Comparison of ENCODE assay signal across 1 cellular context in the genomic region with DNA sequence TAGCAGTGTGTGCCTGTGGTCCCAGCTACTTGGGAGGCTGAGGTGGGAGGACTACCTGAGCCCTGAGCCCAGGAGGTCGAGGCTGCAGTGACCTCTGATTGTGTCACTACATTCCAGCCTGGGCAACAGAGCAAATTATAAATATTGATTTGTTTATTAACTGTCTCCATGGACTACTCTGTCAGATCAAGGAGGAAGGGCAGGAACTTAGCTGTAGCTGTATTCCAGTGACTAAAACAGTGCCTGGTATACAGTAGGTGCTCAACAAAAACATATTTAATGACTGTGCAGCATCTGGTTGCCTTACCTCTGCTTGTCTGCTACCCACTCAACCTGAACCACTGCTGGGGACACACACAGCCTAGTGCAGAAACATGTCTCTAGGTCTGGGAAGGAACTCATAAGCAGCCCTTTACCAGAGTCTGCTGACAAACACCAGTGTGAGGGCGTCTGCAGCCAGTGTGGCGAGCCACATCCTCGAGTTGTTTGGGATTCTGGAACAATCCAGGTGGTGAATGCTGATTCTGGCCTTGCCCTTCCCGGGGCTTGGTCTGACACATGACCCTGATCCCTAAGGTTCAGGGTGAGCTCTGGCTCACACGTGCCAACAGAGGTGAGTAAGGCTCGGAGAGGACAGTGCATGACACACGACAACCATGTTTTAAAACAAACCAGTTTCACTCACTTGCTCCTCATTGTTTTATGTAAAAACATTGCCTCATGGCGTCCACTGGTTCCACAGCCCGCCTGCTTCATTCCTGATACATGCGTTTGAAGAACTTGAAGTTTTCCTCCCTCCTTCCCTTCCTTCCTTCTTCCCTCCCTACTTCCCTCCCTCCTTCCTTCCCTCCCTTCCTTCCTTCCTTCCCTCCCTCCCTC.
TF ChIP-seq lines count a peak whose summit lies in the region.

No MANE protein-coding gene starts in this region.

TF ChIP-seq in HepG2, 621 proteins besides CTCF, POLR2A, EP300 and RAD21 (continued from another document):
- TF ChIP-seq ZNF446 (CRISPR knock-in tag; IDR thresholded peaks at IDR 0.05) (no peak), ZNF333 (CRISPR knock-in tag; IDR thresholded peaks at IDR 0.05; ENCODE audit: borderline replicate concordance) (no peak), PHF8 (CRISPR knock-in tag; IDR thresholded peaks at IDR 0.05) (no peak; the same call in 1 of the 2 replicates), ATAD3A (CRISPR knock-in tag; IDR thresholded peaks at IDR 0.05) (no peak), ZNF776 (CRISPR knock-in tag; IDR thresholded peaks at IDR 0.05) (no peak), BRCA1 (CRISPR knock-in tag; IDR thresholded peaks at IDR 0.05) (no peak), ZNF224 (CRISPR knock-in tag; IDR thresholded peaks at IDR 0.05) (no peak), ERF (CRISPR knock-in tag; IDR thresholded peaks at IDR 0.05) (0 out of 2 replicates have a peak, but pooled peaks have one; percentile 49), NPAS2 (CRISPR knock-in tag; IDR thresholded peaks at IDR 0.05; ENCODE audit: borderline replicate concordance) (no peak), SAFB2 (CRISPR knock-in tag; IDR thresholded peaks at IDR 0.05; ENCODE audit: borderline replicate concordance, low read depth) (no peak), HNF4A (CRISPR knock-in tag; IDR thresholded peaks at IDR 0.05) (peak; percentile 81), ZNF33A (CRISPR knock-in tag; IDR thresholded peaks at IDR 0.05; ENCODE audit: borderline replicate concordance) (no peak), SMC3 (IDR thresholded peaks at IDR 0.05; ENCODE audit: low read length) (no peak; the same call in 1 of the 2 replicates), ATF7-NPFF (CRISPR knock-in tag; IDR thresholded peaks at IDR 0.05; ENCODE audit: low read depth) (no peak; the same call in 1 of the 2 replicates), ZNF543 (CRISPR knock-in tag; IDR thresholded peaks at IDR 0.05) (peak; percentile 68; the same call in 1 of the 2 replicates), NFATC3 (CRISPR knock-in tag; IDR thresholded peaks at IDR 0.05) (no peak), FOXC1 (CRISPR knock-in tag; IDR thresholded peaks at IDR 0.05; ENCODE audit: borderline replicate concordance) (peak; percentile 80), ZNF766 (CRISPR knock-in tag; IDR thresholded peaks at IDR 0.05; ENCODE audit: borderline replicate concordance) (peak; percentile 74; the same call in 1 of the 2 replicates), MXI1 (IDR thresholded peaks at IDR 0.05; ENCODE audit: borderline replicate concordance, low read depth, low read length) (peak; percentile 13; the same call in 1 of the 3 replicates), ELF4 (CRISPR knock-in tag; IDR thresholded peaks at IDR 0.05; ENCODE audit: borderline replicate concordance) (no peak), TOE1 (CRISPR knock-in tag; IDR thresholded peaks at IDR 0.05) (0 out of 2 replicates have a peak, but pooled peaks have one; percentile 15), SIN3A (IDR thresholded peaks at IDR 0.05; ENCODE audit: borderline replicate concordance, low read depth, low read length) (no peak), RFXAP (CRISPR knock-in tag; IDR thresholded peaks at IDR 0.05; ENCODE audit: borderline replicate concordance) (peak; percentile 58; the same call in 1 of the 2 replicates), ZNF331 (CRISPR knock-in tag; IDR thresholded peaks at IDR 0.05) (peak; percentile 35), ZSCAN25 (CRISPR knock-in tag; IDR thresholded peaks at IDR 0.05) (peak; percentile 82), NR3C1 (CRISPR knock-in tag; IDR thresholded peaks at IDR 0.05) (no peak)
- TF ChIP-seq, protein P1, sequence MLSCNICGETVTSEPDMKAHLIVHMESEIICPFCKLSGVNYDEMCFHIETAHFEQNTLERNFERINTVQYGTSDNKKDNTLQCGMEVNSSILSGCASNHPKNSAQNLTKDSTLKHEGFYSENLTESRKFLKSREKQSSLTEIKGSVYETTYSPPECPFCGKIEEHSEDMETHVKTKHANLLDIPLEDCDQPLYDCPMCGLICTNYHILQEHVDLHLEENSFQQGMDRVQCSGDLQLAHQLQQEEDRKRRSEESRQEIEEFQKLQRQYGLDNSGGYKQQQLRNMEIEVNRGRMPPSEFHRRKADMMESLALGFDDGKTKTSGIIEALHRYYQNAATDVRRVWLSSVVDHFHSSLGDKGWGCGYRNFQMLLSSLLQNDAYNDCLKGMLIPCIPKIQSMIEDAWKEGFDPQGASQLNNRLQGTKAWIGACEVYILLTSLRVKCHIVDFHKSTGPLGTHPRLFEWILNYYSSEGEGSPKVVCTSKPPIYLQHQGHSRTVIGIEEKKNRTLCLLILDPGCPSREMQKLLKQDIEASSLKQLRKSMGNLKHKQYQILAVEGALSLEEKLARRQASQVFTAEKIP (CRISPR knock-in tag; IDR thresholded peaks at IDR 0.05; ENCODE audit: borderline replicate concordance): no peak
- TF ChIP-seq, protein P2, sequence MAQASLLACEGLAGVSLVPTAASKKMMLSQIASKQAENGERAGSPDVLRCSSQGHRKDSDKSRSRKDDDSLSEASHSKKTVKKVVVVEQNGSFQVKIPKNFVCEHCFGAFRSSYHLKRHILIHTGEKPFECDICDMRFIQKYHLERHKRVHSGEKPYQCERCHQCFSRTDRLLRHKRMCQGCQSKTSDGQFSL (CRISPR knock-in tag; IDR thresholded peaks at IDR 0.05): no peak
- TF ChIP-seq, protein P3, sequence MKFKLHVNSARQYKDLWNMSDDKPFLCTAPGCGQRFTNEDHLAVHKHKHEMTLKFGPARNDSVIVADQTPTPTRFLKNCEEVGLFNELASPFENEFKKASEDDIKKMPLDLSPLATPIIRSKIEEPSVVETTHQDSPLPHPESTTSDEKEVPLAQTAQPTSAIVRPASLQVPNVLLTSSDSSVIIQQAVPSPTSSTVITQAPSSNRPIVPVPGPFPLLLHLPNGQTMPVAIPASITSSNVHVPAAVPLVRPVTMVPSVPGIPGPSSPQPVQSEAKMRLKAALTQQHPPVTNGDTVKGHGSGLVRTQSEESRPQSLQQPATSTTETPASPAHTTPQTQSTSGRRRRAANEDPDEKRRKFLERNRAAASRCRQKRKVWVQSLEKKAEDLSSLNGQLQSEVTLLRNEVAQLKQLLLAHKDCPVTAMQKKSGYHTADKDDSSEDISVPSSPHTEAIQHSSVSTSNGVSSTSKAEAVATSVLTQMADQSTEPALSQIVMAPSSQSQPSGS (CRISPR knock-in tag; IDR thresholded peaks at IDR 0.05): peak; percentile 42; the same call in 1 of the 2 replicates
- TF ChIP-seq, protein P4, sequence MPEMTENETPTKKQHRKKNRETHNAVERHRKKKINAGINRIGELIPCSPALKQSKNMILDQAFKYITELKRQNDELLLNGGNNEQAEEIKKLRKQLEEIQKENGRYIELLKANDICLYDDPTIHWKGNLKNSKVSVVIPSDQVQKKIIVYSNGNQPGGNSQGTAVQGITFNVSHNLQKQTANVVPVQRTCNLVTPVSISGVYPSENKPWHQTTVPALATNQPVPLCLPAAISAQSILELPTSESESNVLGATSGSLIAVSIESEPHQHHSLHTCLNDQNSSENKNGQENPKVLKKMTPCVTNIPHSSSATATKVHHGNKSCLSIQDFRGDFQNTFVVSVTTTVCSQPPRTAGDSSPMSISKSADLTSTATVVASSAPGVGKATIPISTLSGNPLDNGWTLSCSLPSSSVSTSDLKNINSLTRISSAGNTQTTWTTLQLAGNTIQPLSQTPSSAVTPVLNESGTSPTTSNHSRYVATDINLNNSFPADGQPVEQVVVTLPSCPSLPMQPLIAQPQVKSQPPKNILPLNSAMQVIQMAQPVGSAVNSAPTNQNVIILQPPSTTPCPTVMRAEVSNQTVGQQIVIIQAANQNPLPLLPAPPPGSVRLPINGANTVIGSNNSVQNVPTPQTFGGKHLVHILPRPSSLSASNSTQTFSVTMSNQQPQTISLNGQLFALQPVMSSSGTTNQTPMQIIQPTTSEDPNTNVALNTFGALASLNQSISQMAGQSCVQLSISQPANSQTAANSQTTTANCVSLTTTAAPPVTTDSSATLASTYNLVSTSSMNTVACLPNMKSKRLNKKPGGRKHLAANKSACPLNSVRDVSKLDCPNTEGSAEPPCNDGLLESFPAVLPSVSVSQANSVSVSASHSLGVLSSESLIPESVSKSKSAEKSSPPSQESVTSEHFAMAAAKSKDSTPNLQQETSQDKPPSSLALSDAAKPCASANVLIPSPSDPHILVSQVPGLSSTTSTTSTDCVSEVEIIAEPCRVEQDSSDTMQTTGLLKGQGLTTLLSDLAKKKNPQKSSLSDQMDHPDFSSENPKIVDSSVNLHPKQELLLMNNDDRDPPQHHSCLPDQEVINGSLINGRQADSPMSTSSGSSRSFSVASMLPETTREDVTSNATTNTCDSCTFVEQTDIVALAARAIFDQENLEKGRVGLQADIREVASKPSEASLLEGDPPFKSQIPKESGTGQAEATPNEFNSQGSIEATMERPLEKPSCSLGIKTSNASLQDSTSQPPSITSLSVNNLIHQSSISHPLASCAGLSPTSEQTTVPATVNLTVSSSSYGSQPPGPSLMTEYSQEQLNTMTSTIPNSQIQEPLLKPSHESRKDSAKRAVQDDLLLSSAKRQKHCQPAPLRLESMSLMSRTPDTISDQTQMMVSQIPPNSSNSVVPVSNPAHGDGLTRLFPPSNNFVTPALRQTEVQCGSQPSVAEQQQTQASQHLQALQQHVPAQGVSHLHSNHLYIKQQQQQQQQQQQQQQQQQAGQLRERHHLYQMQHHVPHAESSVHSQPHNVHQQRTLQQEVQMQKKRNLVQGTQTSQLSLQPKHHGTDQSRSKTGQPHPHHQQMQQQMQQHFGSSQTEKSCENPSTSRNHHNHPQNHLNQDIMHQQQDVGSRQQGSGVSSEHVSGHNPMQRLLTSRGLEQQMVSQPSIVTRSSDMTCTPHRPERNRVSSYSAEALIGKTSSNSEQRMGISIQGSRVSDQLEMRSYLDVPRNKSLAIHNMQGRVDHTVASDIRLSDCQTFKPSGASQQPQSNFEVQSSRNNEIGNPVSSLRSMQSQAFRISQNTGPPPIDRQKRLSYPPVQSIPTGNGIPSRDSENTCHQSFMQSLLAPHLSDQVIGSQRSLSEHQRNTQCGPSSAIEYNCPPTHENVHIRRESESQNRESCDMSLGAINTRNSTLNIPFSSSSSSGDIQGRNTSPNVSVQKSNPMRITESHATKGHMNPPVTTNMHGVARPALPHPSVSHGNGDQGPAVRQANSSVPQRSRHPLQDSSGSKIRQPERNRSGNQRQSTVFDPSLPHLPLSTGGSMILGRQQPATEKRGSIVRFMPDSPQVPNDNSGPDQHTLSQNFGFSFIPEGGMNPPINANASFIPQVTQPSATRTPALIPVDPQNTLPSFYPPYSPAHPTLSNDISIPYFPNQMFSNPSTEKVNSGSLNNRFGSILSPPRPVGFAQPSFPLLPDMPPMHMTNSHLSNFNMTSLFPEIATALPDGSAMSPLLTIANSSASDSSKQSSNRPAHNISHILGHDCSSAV (CRISPR knock-in tag; IDR thresholded peaks at IDR 0.05; ENCODE audit: borderline replicate concordance): 0 out of 2 replicates have a peak, but pooled peaks have one; percentile 34
- TF ChIP-seq, protein P5, sequence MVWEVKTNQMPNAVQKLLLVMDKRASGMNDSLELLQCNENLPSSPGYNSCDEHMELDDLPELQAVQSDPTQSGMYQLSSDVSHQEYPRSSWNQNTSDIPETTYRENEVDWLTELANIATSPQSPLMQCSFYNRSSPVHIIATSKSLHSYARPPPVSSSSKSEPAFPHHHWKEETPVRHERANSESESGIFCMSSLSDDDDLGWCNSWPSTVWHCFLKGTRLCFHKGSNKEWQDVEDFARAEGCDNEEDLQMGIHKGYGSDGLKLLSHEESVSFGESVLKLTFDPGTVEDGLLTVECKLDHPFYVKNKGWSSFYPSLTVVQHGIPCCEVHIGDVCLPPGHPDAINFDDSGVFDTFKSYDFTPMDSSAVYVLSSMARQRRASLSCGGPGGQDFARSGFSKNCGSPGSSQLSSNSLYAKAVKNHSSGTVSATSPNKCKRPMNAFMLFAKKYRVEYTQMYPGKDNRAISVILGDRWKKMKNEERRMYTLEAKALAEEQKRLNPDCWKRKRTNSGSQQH (CRISPR knock-in tag; IDR thresholded peaks at IDR 0.05; ENCODE audit: low read depth): no peak
